Comparison of ENCODE assay signal across 8 cellular contexts in the genomic region with DNA sequence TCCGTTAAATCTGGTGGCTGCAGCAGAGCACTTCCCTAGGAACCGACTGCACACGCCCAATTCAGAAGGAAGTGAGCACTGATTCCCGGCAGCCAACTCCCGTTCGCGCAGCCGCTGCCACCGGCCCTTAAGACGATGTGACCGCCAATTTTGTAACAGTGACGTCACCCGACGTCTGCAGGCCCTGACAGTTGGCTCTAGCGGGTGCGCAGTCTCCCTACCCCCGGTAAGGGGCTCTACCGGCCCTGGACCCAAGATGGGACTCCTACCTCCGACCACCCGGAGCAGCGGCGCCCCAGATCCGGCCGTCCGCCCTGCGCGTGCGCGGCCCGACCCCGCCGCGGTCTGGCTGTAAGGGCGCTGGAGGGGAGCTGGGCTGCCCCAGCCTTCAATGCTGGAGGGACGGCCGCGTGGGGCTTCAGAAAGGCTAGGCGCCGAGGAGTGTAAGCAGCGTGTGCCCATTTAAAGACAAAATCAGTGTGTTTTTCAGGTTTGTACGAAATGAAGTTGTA. TPM values are rescaled to one million over a fixed set of nuclear protein-coding genes. Genes with fewer than 3 reads are reported as not detected.
DNase-seq lines count a peak whose midpoint lies in the region; ATAC-seq and TF ChIP-seq lines count a peak whose summit lies in the region.

No MANE protein-coding gene starts in this region.

- H3K9ac ChIP-seq in endocrine pancreas (ENCODE audit: control insufficient read depth, insufficient read depth, low read length) = peak overlapping the region; percentile 34
- peak overlapping the region; percentile 93 for H3K9ac ChIP-seq in mesenchymal stem cell (ENCODE audit: low read length)

- peak overlapping the region; percentile 38 to 87 for H3K4ac ChIP-seq in mesenchymal stem cell (ENCODE audit: low read depth in 1 of 2, low read length in 2 of 2)

- H3K4me1 ChIP-seq in BE2C (no peaks in the 10 kb centered on the region), endocrine pancreas (ENCODE audit: control insufficient read depth, insufficient read depth, low read length) (no peaks in the 10 kb centered on the region), mesenchymal stem cell (ENCODE audit: control insufficient read depth, insufficient read depth, low read depth, low read length) (peaks cover 6% of the 10 kb centered on the region)

- no peaks in the 10 kb centered on the region for H3K27me3 ChIP-seq in BE2C
- H3K27me3 ChIP-seq in endocrine pancreas (ENCODE audit: control insufficient read depth, insufficient read depth, low read length) = no peaks in the 10 kb centered on the region
- no peaks in the 10 kb centered on the region for H3K27me3 ChIP-seq in mesenchymal stem cell (ENCODE audit: control insufficient read depth in 1 of 2, insufficient read depth in 1 of 2, low read length in 2 of 2)

- H3K36me3 ChIP-seq in BE2C = peaks cover 32% of the 10 kb centered on the region
- no peaks in the 10 kb centered on the region for H3K36me3 ChIP-seq in endocrine pancreas (ENCODE audit: control insufficient read depth, insufficient read depth, low read length)
- H3K36me3 ChIP-seq in mesenchymal stem cell (ENCODE audit: control insufficient read depth in 1 of 2, insufficient read depth in 2 of 2, low read depth in 1 of 2, low read length in 2 of 2) = peaks cover 11 to 52% of the 10 kb centered on the region in 2 experiments

- H2AFZ ChIP-seq in mesenchymal stem cell (ENCODE audit: low read depth, low read length) = peak overlapping the region; percentile 3

- peak overlapping the region; percentile 80 for H4K91ac ChIP-seq in mesenchymal stem cell (ENCODE audit: low read length)

- H3K23ac ChIP-seq in mesenchymal stem cell (ENCODE audit: low read length in 2 of 2) = no peak overlapping the region

- H2BK12ac ChIP-seq in mesenchymal stem cell (ENCODE audit: low read length in 2 of 2) = peak overlapping the region in 1 of 2 experiments; percentile 39

- ATAC-seq in HG03442 (IDR thresholded peaks at IDR 0.05; ENCODE audit: unreplicated experiment) = peak; percentile 82

- WGBS in mesenchymal stem cell = under 1% methylated on average over 40 of the region's 41 CpGs

- H4K8ac ChIP-seq in mesenchymal stem cell (ENCODE audit: low read length) = peak overlapping the region; percentile 85

- no peak for TF ChIP-seq CTCF in BE2C (IDR thresholded peaks at IDR 0.05; ENCODE audit: low read depth, low read length)

- DNase-seq in BE2C (peak; percentile 85), GM19238 (ENCODE audit: insufficient read length, low spot score) (peak; percentile 52), NCI-H748 treated with DMSO at 0.1 percent for 48 hours (lab: John Stamatoyannopoulos, UW) (peak; percentile 90), mesenchymal stem cell (peak; percentile 95)
- peak; percentile 53 for DNase-seq in activated CD8-positive, alpha-beta memory T cell treated with anti-CD3 and anti-CD28 coated beads, Interleukin-2, amount 50 U/mL, for 4 hours
- peak; percentile 19 for DNase-seq in stimulated activated CD8-positive, alpha-beta memory T cell treated with anti-CD3 and anti-CD28 coated beads, Interleukin-12 subunit alpha, Interleukin-12 subunit beta, amount 100 ng/mL, for 24 hours (ENCODE audit: extremely low read depth)

- H3K14ac ChIP-seq in mesenchymal stem cell (ENCODE audit: low read length in 2 of 2) = peak overlapping the region in 1 of 2 experiments; percentile 26

- peak overlapping the region; percentile 73 for H2BK120ac ChIP-seq in mesenchymal stem cell (ENCODE audit: low read depth, low read length)

- peaks cover 3% of the 10 kb centered on the region for H3K79me1 ChIP-seq in mesenchymal stem cell (replicated peaks; ENCODE audit: low read length, poor library complexity, severe bottlenecking)

- no peaks in the 10 kb centered on the region for H3K9me3 ChIP-seq in BE2C
- no peaks in the 10 kb centered on the region for H3K9me3 ChIP-seq in endocrine pancreas (ENCODE audit: control insufficient read depth, low read length)
- H3K9me3 ChIP-seq in mesenchymal stem cell (ENCODE audit: control insufficient read depth, low read length) = no peaks in the 10 kb centered on the region

- H2BK5ac ChIP-seq in mesenchymal stem cell (ENCODE audit: low read depth, low read length, poor library complexity, severe bottlenecking) = peak overlapping the region; percentile 48

- peak overlapping the region; percentile 70 to 88 for H3K18ac ChIP-seq in mesenchymal stem cell (ENCODE audit: low read depth in 1 of 2, low read length in 2 of 2)

- H3K4me3 ChIP-seq in BE2C (ENCODE audit: low read depth, low read length) (peak overlapping the region; percentile 65), endocrine pancreas (ENCODE audit: control insufficient read depth, insufficient read depth, low read length) (peak overlapping the region; percentile 63), mesenchymal stem cell (ENCODE audit: insufficient read depth in 1 of 2, low read depth in 1 of 2, low read length in 2 of 2) (peak overlapping the region; percentile 69 to 82)

- H2BK15ac ChIP-seq in mesenchymal stem cell (ENCODE audit: low read depth, poor library complexity, severe bottlenecking) = no peak overlapping the region

- peak overlapping the region; percentile 86 for H3K4me2 ChIP-seq in mesenchymal stem cell (ENCODE audit: low read length, poor library complexity, severe bottlenecking)

- H3K27ac ChIP-seq in mesenchymal stem cell (ENCODE audit: low read length, poor library complexity, severe bottlenecking) = peak overlapping the region; percentile 89

- H2AK5ac ChIP-seq in mesenchymal stem cell (ENCODE audit: low read length, severe bottlenecking) = no peak overlapping the region

RNA-seq across cellular contexts. Expression of gene DNAJA1, which starts 19.1 kb away (rescaled TPM):
- 159 TPM for polyA plus RNA-seq in BE2C (2012; ENCODE audit: insufficient read depth, insufficient read length, low read depth)
- 141 TPM for polyA plus RNA-seq in mesenchymal stem cell (2013, experiment 1 of 2)
- 142 TPM for polyA plus RNA-seq in mesenchymal stem cell (2013, experiment 2 of 2)

RNA-seq across cellular contexts. Expression of gene SMU1, which starts 32.3 kb away (rescaled TPM):
- polyA plus RNA-seq in BE2C (2012; ENCODE audit: insufficient read depth, insufficient read length, low read depth) = 11.1 TPM
- 10.1 TPM for polyA plus RNA-seq in mesenchymal stem cell (2013, experiment 1 of 2)
- 10.5 TPM for polyA plus RNA-seq in mesenchymal stem cell (2013, experiment 2 of 2)

RNA-seq across cellular contexts. Expression of gene APTX, which starts 42.8 kb away (rescaled TPM):
- polyA plus RNA-seq in BE2C (2012; ENCODE audit: insufficient read depth, insufficient read length, low read depth) = 43.6 TPM
- 24.7 TPM for polyA plus RNA-seq in mesenchymal stem cell (2013, experiment 1 of 2)
- 25.6 TPM for polyA plus RNA-seq in mesenchymal stem cell (2013, experiment 2 of 2)

Comparison
In these comparisons a context has a peak if more than half of its experiments do, and no peak if none do; other contexts are left out.
1. Peak in every context shown above with its lines: DNase-seq, ATAC-seq, H3K4me3 ChIP-seq and H3K27ac ChIP-seq.
2. DNase-seq: peak in every context shown above with its lines; median percentile 95 in mesenchymal stem cell; 90 in NCI-H748 treated with DMSO at 0.1 percent for 48 hours; 85 in BE2C; 53 in activated CD8-positive, alpha-beta memory T cell treated with anti-CD3 and anti-CD28 coated beads, Interleukin-2, amount 50 U/mL, for 4 hours; 52 in GM19238; 19 in stimulated activated CD8-positive, alpha-beta memory T cell treated with anti-CD3 and anti-CD28 coated beads, Interleukin-12 subunit alpha, Interleukin-12 subunit beta, amount 100 ng/mL, for 24 hours.